In the genomic region with DNA sequence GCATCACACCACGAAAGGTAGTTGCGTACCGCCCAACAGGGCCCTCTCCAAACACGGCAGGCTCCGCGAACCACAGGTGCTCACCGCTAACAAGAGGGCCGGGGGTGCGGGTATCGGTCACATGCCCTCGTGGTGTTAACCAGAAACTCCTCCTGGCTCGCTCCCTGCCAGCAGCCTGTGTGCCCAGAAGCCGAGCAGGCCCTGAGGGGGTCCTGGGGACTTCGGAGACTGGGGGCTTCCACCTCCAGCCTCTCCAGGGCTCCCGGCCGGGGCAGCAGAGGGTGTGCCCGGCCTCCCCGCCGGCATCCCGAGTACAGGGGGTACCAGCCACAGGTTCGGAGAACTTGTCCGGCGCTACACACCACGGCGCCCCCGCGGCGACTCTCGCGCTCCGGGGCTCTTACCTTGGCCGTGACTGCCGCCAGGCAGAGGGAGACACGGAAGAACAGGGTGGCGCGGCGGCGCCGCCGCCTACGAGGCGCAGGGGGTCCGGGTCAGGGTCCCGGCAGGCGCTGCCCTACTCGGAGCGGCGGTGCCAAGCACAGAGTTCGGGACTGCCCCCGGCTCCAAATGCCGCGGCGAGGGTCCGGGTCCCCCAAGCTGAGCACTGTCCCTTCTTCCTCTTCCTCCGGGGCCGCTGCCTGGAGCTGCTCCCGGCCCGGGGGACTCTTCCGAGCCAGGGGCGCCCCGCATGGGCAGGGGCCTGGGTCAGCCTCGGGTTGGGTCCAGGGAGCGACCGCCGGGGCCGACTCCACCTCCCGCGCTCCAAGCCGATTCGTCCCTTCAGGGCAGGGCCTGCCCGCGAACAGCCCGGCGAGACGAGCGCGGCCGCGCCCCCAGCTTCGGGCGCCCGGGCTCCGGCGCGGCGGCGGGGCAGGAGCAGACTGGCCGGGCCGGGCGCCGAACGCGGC, we compare ENCODE assay signal across 8 cellular contexts. TPM values are rescaled to one million over a fixed set of nuclear protein-coding genes. Genes with fewer than 3 reads are reported as not detected.
DNase-seq lines count a peak whose midpoint lies in the region; ATAC-seq and TF ChIP-seq lines count a peak whose summit lies in the region.

A gene (minus strand): TSS at position 886 of the 911 bp plus-strand sequence.

- H3K36me3 Mint-ChIP-seq in T-helper 17 cell (ENCODE audit: low read depth), result no peaks in the 10 kb centered on the region

- no peak for TF ChIP-seq CTCF in esophagus muscularis mucosa (IDR thresholded peaks at IDR 0.05)

- H3K4me3 Mint-ChIP-seq in T-helper 17 cell, result peak within 1 kb of the TSS; percentile 91

- H3K4me1 Mint-ChIP-seq in T-helper 17 cell, result peaks cover 18% of the 10 kb centered on the region

- H3K27me3 Mint-ChIP-seq in T-helper 17 cell, result peaks cover 59% of the 10 kb centered on the region

- H3K4me3 ChIP-seq in esophagus muscularis mucosa, result peak within 1 kb of the TSS; percentile 70 to 95 (median 85)
- H3K4me3 ChIP-seq in muscle layer of colon (ENCODE audit: low read depth in 1 of 2, low read length in 2 of 2), result peak within 1 kb of the TSS; percentile 88 to 92

- TF ChIP-seq POLR2A in esophagus muscularis mucosa (IDR thresholded peaks at IDR 0.05; ENCODE audit: low read depth), result no peak

- H3K27me3 ChIP-seq in esophagus muscularis mucosa (no peaks in the 10 kb centered on the region), muscle layer of colon (ENCODE audit: control insufficient read depth in 1 of 2, insufficient read depth in 2 of 2, low read length in 2 of 2) (no peaks in the 10 kb centered on the region)

- TF ChIP-seq EP300 in esophagus muscularis mucosa (IDR thresholded peaks at IDR 0.05), result no peak

- H3K27ac ChIP-seq in esophagus muscularis mucosa (replicated peaks in 1 of 4) (peak within 1 kb of the TSS; percentile 88 to 92 (median 90)), muscle layer of colon (ENCODE audit: low read depth, low read length) (peak within 1 kb of the TSS; percentile 79)

- intact Hi-C loops in esophagus muscularis mucosa (cut with DNase I), result loop anchor here (5.0 to 10.0 kb wide), 3 partner anchors 98 to 403 kb away; no protein-coding TSS in a partner anchor

- H3K4me1 ChIP-seq in esophagus muscularis mucosa (peaks cover 32 to 53% (median 43%) of the 10 kb centered on the region in 4 donors), muscle layer of colon (ENCODE audit: insufficient read depth, low read length) (peaks cover 42% of the 10 kb centered on the region)

- 2% methylated on average over 16 of the region's 93 CpGs for WGBS in esophagus muscularis mucosa

- H3K27ac Mint-ChIP-seq in T-helper 17 cell, result no peak within 1 kb of the TSS

- peak within 1 kb of the TSS; percentile 60 for H3K9ac ChIP-seq in muscle layer of colon (ENCODE audit: low read length)

- no peaks in the 10 kb centered on the region for H3K9me3 ChIP-seq in T-helper 17 cell (ENCODE audit: control insufficient read depth, low read length, poor library complexity, severe bottlenecking)
- H3K9me3 ChIP-seq in esophagus muscularis mucosa, result no peaks in the 10 kb centered on the region
- H3K9me3 ChIP-seq in muscle layer of colon (ENCODE audit: low read length), result no peaks in the 10 kb centered on the region

- no peaks in the 10 kb centered on the region for H3K36me3 ChIP-seq in esophagus muscularis mucosa
- H3K36me3 ChIP-seq in muscle layer of colon (ENCODE audit: insufficient read depth, low read length), result no peaks in the 10 kb centered on the region

- ATAC-seq in HG02981 (IDR thresholded peaks at IDR 0.05; ENCODE audit: unreplicated experiment) (peak; percentile 17), T-helper 17 cell (no peak), GM21619 (IDR thresholded peaks at IDR 0.05; ENCODE audit: unreplicated experiment) (no peak)

- DNase-seq in NCI-H2171 treated with DMSO at 0.1 percent for 48 hours (lab: John Stamatoyannopoulos, UW) (peak; percentile 2), NCI-H2171 (lab: John Stamatoyannopoulos, UW) (no peak), T-helper 17 cell (peak in 2 of 3 donors; percentile 9), esophagus muscularis mucosa (ENCODE audit: extremely low spot score) (peak; percentile 92), ureter (ENCODE audit: low spot score) (peak; percentile 58)

RNA-seq across cellular contexts. Expression of the gene that starts here (rescaled TPM):
- 1 to 10 TPM; 2.1 to 7.0 TPM for total RNA-seq in T-helper 17 cell
- 10 to 100 TPM; 29.9 to 48.4 (median 32.4) TPM for total RNA-seq in esophagus muscularis mucosa
- total RNA-seq in ureter, result 81.6 TPM
